In the genomic region with DNA sequence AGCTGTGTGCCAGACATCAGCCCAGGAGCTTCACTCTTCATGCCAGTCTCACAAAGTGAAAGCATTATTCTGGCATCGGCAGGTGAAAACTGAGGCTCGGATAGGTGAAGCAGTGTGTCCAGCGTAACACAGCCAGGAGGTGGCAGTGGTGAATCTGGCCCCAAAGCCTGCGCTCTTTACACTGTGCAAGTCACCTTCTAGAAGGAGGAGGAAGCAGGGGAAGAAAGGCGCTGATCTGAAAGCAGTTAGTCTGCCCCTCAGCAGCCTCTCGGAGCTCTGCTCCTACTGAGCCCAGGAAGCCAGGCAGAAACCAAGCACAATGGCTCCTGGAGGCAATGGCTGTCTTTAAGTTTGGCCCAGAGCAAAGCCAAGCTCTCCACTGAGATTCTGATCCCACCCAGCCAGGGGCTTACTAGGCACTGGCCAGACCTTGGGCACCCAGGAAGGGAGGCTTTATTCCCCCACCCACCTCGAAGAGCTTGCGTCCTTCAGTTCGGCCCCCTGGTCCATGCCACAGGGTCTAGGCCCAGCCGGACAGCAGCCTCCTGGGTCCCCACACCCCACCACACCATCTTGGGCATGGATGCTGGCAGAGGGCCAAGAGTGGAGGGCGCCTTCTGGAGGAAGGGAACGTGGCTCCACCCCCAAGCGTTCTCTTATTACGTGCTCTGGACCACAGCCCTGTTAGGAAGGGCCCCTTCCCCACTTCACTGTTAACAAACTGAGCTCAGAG, we compare ENCODE assay signal across 9 cellular contexts.
DNase-seq lines count a peak whose midpoint lies in the region; ATAC-seq and TF ChIP-seq lines count a peak whose summit lies in the region.
"Had no signal": no experiment of that assay in that cellular context is flagged by ENCODE, and none has a peak within 500 bp of the region (broad histone marks: within the 10 kb centered on the region; RNA-seq: fewer than 3 reads in every experiment).

No MANE protein-coding gene starts in this region.

- TF ChIP-seq POLR2A in gastroesophageal sphincter (IDR thresholded peaks at IDR 0.05): no peak

- H3K27me3 Mint-ChIP-seq in type B pancreatic cell: peaks cover 39% of the 10 kb centered on the region

- H3K9me3 ChIP-seq in BE2C (no peaks in the 10 kb centered on the region), Panc1 (ENCODE audit: control insufficient read depth, insufficient read depth, low read depth, low read length) (no peaks in the 10 kb centered on the region), gastroesophageal sphincter (no peaks in the 10 kb centered on the region)

- intact Hi-C loops in Panc1 (cut with micrococcal nuclease; ENCODE audit: unreplicated experiment): loop anchor here (5.0 kb wide), 1 partner anchor 115 kb away; no protein-coding TSS in a partner anchor

- ATAC-seq in HG03066 (IDR thresholded peaks at IDR 0.05; ENCODE audit: low read depth, unreplicated experiment): peak; percentile 60
- ATAC-seq in Panc1: peak; percentile 92
- ATAC-seq in gastroesophageal sphincter: no peak

- TF ChIP-seq CTCF in BE2C (IDR thresholded peaks at IDR 0.05; ENCODE audit: low read depth, low read length): peak; percentile 61
- peak; percentile 55 for TF ChIP-seq CTCF in GM12874 (IDR thresholded peaks at IDR 0.05; ENCODE audit: insufficient read depth, low read depth, low read length)
- peak; percentile 83; the same call in 1 of the 2 replicates for TF ChIP-seq CTCF in Panc1 (IDR thresholded peaks at IDR 0.05)
- TF ChIP-seq CTCF in type B pancreatic cell (conservative IDR thresholded peaks at IDR 0.05): peak; percentile 35
- no peak for TF ChIP-seq CTCF in gastroesophageal sphincter (IDR thresholded peaks at IDR 0.05)

- H3K4me3 ChIP-seq in BE2C (ENCODE audit: low read depth, low read length) (no peak overlapping the region), Panc1 (ENCODE audit: low read depth in 2 of 2, low read length in 2 of 2) (no peak overlapping the region), gastroesophageal sphincter (no peak overlapping the region)
- H3K4me3 ChIP-seq: skin epidermis had no signal

- H3K4me1 ChIP-seq in BE2C: peaks cover 77% of the 10 kb centered on the region
- H3K4me1 ChIP-seq in Panc1 (ENCODE audit: control insufficient read depth, insufficient read depth, low read length): peaks cover 5% of the 10 kb centered on the region; the same call in 1 of the 2 replicates
- H3K4me1 ChIP-seq in gastroesophageal sphincter: peaks cover 0 to 18% (median 0%) of the 10 kb centered on the region in 3 donors

- BruUV-seq in Panc1 (replicated peaks; lab: Mats Ljungman, UMichigan): no TSS peak

- H3K4me3 Mint-ChIP-seq in type B pancreatic cell: no peak overlapping the region

- H3K36me3 ChIP-seq in BE2C: no peaks in the 10 kb centered on the region
- H3K36me3 ChIP-seq in Panc1 (ENCODE audit: control insufficient read depth, insufficient read depth, low read length): no peaks in the 10 kb centered on the region
- H3K36me3 ChIP-seq in gastroesophageal sphincter: no peaks in the 10 kb centered on the region

- POLR2A ChIA-PET in Panc1 (lab: Charles Lee): interaction anchor here (0.5 kb wide), 1 partner anchor 262 kb away, joined by 3 read pairs; no protein-coding TSS in a partner anchor

- H3K27ac ChIP-seq in Panc1 (ENCODE audit: low read length) (no peak overlapping the region), gastroesophageal sphincter (no peak overlapping the region)
- H3K27ac ChIP-seq: skin epidermis had no signal

- 63% methylated on average over 2 to 5 of the region's 14 CpGs for whole genome bisulfite sequencing in gastroesophageal sphincter (ENCODE audit: low coverage in 1 of 2), 2 donors

- no peaks in the 10 kb centered on the region for H3K27me3 ChIP-seq in BE2C
- 0 out of 2 replicates have a peak, but pooled peaks cover 2% of the 10 kb centered on the region for H3K27me3 ChIP-seq in Panc1 (ENCODE audit: control insufficient read depth, insufficient read depth, low read length)
- peaks cover 64% of the 10 kb centered on the region for H3K27me3 ChIP-seq in gastroesophageal sphincter

- in situ Hi-C loops in Panc1 (cut with HindIII; ENCODE audit: low pct_unique_long_range_greater_than_20kb, low sequenced_read_pairs): no loop called here

- peaks cover 23% of the 10 kb centered on the region for H3K4me1 Mint-ChIP-seq in type B pancreatic cell (ENCODE audit: unreplicated experiment)

- CTCF ChIA-PET in Panc1 (lab: Charles Lee): interaction anchor here (1.3 kb wide), 1 partner anchor 87 kb away, joined by 3 read pairs; no protein-coding TSS in a partner anchor

- no peak for TF ChIP-seq EP300 in gastroesophageal sphincter (IDR thresholded peaks at IDR 0.05)

- H3K36me3 Mint-ChIP-seq in type B pancreatic cell: no peaks in the 10 kb centered on the region

- DNase-seq in BE2C (peak; percentile 59), Panc1 (ENCODE audit: low read depth, low spot score) (peak; percentile 7), iPS DF 19.7 (ENCODE audit: low read depth, low spot score) (peak; percentile 47), type B pancreatic cell (ENCODE audit: extremely low spot score, unreplicated experiment) (peak; percentile 56), NCI-H1105 (lab: John Stamatoyannopoulos, UW) (no peak)

- H3K27ac Mint-ChIP-seq in type B pancreatic cell: no peak overlapping the region

- H3K9me3 Mint-ChIP-seq in type B pancreatic cell: peaks cover 4% of the 10 kb centered on the region

Comparison
In these comparisons a context has a peak if more than half of its experiments do, and no peak if none do; other contexts are left out.
1. CTCF ChIP-seq: peak in BE2C (single experiment), GM12874 (single experiment), Panc1 (single experiment) and type B pancreatic cell (single experiment); none in gastroesophageal sphincter (0 of 4).